Comparison of ENCODE assay signal across 8 cellular contexts in the genomic region with DNA sequence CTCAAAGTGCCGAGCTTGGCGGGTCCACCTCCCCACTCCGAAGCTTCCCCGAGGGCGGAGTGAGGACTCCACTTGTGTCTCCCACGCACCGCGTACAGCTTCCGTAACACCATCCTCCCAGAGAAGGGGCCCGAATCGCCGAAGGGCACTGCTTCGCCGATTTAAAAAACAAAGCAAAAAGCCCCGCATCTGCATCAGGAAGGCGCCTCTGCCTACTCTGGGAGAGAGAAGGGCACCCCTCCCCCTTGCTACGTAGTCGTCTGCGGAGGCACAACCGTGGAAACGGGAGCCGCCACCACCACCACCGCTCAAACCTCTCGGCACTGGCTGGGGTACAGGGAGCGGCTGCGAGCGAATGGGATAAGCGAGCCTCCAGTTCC. TPM values are rescaled to one million over a fixed set of nuclear protein-coding genes. Genes with fewer than 3 reads are reported as not detected.
DNase-seq lines count a peak whose midpoint lies in the region; ATAC-seq and TF ChIP-seq lines count a peak whose summit lies in the region.

No MANE protein-coding gene starts in this region.

- peak overlapping the region; percentile 61 for H3K9ac ChIP-seq in parathyroid adenoma

- no peak for TF ChIP-seq POLR2A in tibial nerve (IDR thresholded peaks at IDR 0.05)

- peaks cover 78% of the 10 kb centered on the region for H3K36me3 Mint-ChIP-seq in activated T-helper 17 cell treated with anti-CD3 and anti-CD28 coated beads, Interleukin-2, amount 50 U/mL, for 72 hours (ENCODE audit: low read depth)

- peak; percentile 10 for ATAC-seq in GM18861 (IDR thresholded peaks at IDR 0.05; ENCODE audit: unreplicated experiment)
- peak; percentile 10 for ATAC-seq in HG03108 (IDR thresholded peaks at IDR 0.05; ENCODE audit: unreplicated experiment)
- peak; percentile 56 for ATAC-seq in activated T-helper 17 cell treated with anti-CD3 and anti-CD28 coated beads, Interleukin-2, amount 50 U/mL, for 72 hours (replicated peaks)
- peak; percentile 56 for ATAC-seq in foreskin keratinocyte

- no peaks in the 10 kb centered on the region for H3K9me3 Mint-ChIP-seq in activated T-helper 17 cell treated with anti-CD3 and anti-CD28 coated beads, Interleukin-2, amount 50 U/mL, for 72 hours

- CTCF ChIA-PET in AG04449 (lab: Yijun Ruan, JAX): interaction anchor here (0.6 to 4.1 kb wide), 13 partner anchors 9 to 246 kb away, joined by 3 to 24 read pairs (median 3); a partner anchor contains a TSS

- POLR2A ChIA-PET in AG04449 (lab: Yijun Ruan, JAX): interaction anchor here (0.7 to 1.7 kb wide), 5 partner anchors 13 to 234 kb away, joined by 3 to 10 read pairs (median 4); a partner anchor contains a TSS

- peak overlapping the region; percentile 40 for H3K27ac ChIP-seq in foreskin keratinocyte
- H3K27ac ChIP-seq in parathyroid adenoma: peak overlapping the region; percentile 90
- peak overlapping the region; percentile 54 to 95 (median 90) for H3K27ac ChIP-seq in tibial nerve

- H3K79me2 ChIP-seq in parathyroid adenoma: peaks cover 16% of the 10 kb centered on the region

- H3K27me3 ChIP-seq in foreskin keratinocyte (no peaks in the 10 kb centered on the region), parathyroid adenoma (ENCODE audit: control insufficient read depth, insufficient read depth, low read length) (no peaks in the 10 kb centered on the region), tibial nerve (no peaks in the 10 kb centered on the region)

- no peaks in the 10 kb centered on the region for H3K36me3 ChIP-seq in parathyroid adenoma (ENCODE audit: control insufficient read depth, insufficient read depth, low read length)
- peaks cover 0 to 51% (median 17%) of the 10 kb centered on the region in 3 donors for H3K36me3 ChIP-seq in tibial nerve

- H3K4me1 ChIP-seq in foreskin keratinocyte (no peaks in the 10 kb centered on the region), parathyroid adenoma (peaks cover 7% of the 10 kb centered on the region), tibial nerve (peaks cover 0 to 43% (median 23%) of the 10 kb centered on the region in 4 donors)

- TF ChIP-seq CTCF in AG04449 (IDR thresholded peaks at IDR 0.05; ENCODE audit: insufficient read depth, low read length, missing control alignments): no peak
- no peak for TF ChIP-seq CTCF in foreskin keratinocyte (conservative IDR thresholded peaks at IDR 0.05)
- TF ChIP-seq CTCF in parathyroid adenoma (IDR thresholded peaks at IDR 0.05): no peak
- no peak for TF ChIP-seq CTCF in tibial nerve (IDR thresholded peaks at IDR 0.05)

- no peaks in the 10 kb centered on the region for H3K27me3 Mint-ChIP-seq in activated T-helper 17 cell treated with anti-CD3 and anti-CD28 coated beads, Interleukin-2, amount 50 U/mL, for 72 hours

- no peak for TF ChIP-seq EP300 in tibial nerve (IDR thresholded peaks at IDR 0.05)

- peak overlapping the region; percentile 80 for H2AFZ ChIP-seq in parathyroid adenoma

- DNase-seq in AG04449 (ENCODE audit: low read depth, low spot score) (no peak), OCI-M1 (lab: John Stamatoyannopoulos, UW) (peak; percentile 75), foreskin keratinocyte (no peak), tibial nerve (ENCODE audit: low spot score in 2 of 2) (no peak)

- H3K4me1 Mint-ChIP-seq in activated T-helper 17 cell treated with anti-CD3 and anti-CD28 coated beads, Interleukin-2, amount 50 U/mL, for 72 hours: peaks cover 20% of the 10 kb centered on the region

- H3K4me3 ChIP-seq in AG04449 (ENCODE audit: low read depth, low read length) (peak overlapping the region; percentile 99), parathyroid adenoma (ENCODE audit: low read depth, low read length) (peak overlapping the region; percentile 91), tibial nerve (peak overlapping the region; percentile 92 to 100 (median 100))

- peak overlapping the region; percentile 96 for H3K4me2 ChIP-seq in parathyroid adenoma (ENCODE audit: low read length)

- peak overlapping the region; percentile 100 for H3K27ac Mint-ChIP-seq in activated T-helper 17 cell treated with anti-CD3 and anti-CD28 coated beads, Interleukin-2, amount 50 U/mL, for 72 hours

- H3K9me3 ChIP-seq in parathyroid adenoma (ENCODE audit: control insufficient read depth, low read length) (no peaks in the 10 kb centered on the region), tibial nerve (no peaks in the 10 kb centered on the region)

- peak overlapping the region; percentile 100 for H3K4me3 Mint-ChIP-seq in activated T-helper 17 cell treated with anti-CD3 and anti-CD28 coated beads, Interleukin-2, amount 50 U/mL, for 72 hours

- WGBS in tibial nerve, 2 donors: 0% methylated on average over 16 to 28 of the region's 28 CpGs

RNA-seq across cellular contexts. Expression of a gene that starts 0.5 kb away (rescaled TPM):
- total RNA-seq in activated T-helper 17 cell treated with anti-CD3 and anti-CD28 coated beads, Interleukin-2, amount 50 U/mL, for 72 hours: 10 to 100 TPM; 68.1 to 89.0 TPM
- total RNA-seq in foreskin keratinocyte (59.5 and 64.7 TPM in 2 replicates), tibial nerve (10 to 100 TPM; 25.1 to 45.6 (median 36.6) TPM)
- polyA plus RNA-seq in foreskin keratinocyte: 46.4 and 48.6 TPM in 2 replicates

RNA-seq across cellular contexts. Expression of a gene that starts 26.8 kb away (rescaled TPM):
- total RNA-seq in activated T-helper 17 cell treated with anti-CD3 and anti-CD28 coated beads, Interleukin-2, amount 50 U/mL, for 72 hours: under 1 TPM; 0.78 to 0.82 TPM
- 1.0 and 1.6 TPM in 2 replicates for total RNA-seq in foreskin keratinocyte
- polyA plus RNA-seq in foreskin keratinocyte: 1.0 and 1.9 TPM in 2 replicates
- 10 to 100 TPM; 14.9 to 31.8 (median 25.7) TPM for total RNA-seq in tibial nerve

Comparison
In these comparisons a context has a peak if more than half of its experiments do, and no peak if none do; other contexts are left out.
1. H3K27ac ChIP-seq: peak in every context shown above with its lines; median percentile 90 in parathyroid adenoma; 90 in tibial nerve; 40 in foreskin keratinocyte.